ENCODE assay signal across 23 cellular contexts in the genomic region with DNA sequence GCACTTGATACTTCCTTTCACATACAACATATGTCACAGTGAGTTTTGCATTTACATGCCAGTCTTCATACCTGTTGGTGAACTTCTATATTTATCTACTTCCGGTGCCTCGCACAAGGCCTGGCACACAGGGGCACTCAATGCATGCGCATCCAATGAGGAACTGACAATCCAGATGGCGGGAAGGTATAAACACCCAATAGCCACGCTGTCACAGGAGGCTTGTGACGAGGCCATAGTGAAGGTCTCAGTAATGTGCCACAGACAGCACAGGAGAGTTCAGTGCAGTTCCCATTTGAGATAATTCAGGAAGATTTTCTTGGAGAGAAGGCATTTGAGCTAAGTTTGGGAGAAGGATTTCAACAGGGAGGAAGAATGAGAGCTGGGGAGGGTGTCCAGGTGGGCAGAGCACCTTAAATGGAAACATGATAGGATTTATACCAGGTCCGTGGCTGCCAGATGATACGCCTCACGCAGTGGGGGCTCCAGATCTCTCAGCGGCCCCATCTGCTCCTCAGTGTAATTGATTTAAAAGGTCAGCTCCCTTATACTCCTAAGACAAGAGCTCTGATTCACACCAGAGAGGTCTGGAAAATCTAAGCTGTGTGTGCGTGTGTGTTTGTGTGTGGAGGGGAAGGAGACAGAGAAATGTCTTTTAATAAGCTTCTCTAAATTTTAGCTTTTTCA.
DNase-seq lines count a peak whose midpoint lies in the region; FAIRE-seq and TF ChIP-seq lines count a peak whose summit lies in the region.
"Had no signal": no experiment of that assay in that cellular context is flagged by ENCODE, and none has a peak within 500 bp of the region (broad histone marks: within the 10 kb centered on the region; RNA-seq: fewer than 3 reads in every experiment).

No MANE protein-coding gene starts in this region.

- TF ChIP-seq CTCF in H1 (IDR thresholded peaks at IDR 0.05; ENCODE audit: control extremely low read depth in 1 of 3, insufficient read depth in 1 of 3, low read depth in 1 of 3, low read length in 3 of 3) (no peak), GM13976 (IDR thresholded peaks at IDR 0.05; ENCODE audit: borderline replicate concordance, control extremely low read depth, extremely low read depth, insufficient read depth, missing control alignments) (no peak)

- H3K27me3 ChIP-seq in H1 (replicated peaks in 1 of 4; ENCODE audit: control insufficient read depth in 3 of 4, extremely low read depth in 1 of 4, insufficient read depth in 3 of 4, low read length in 3 of 4): no peaks in the 10 kb centered on the region
- H3K27me3 ChIP-seq: SJCRH30 had no signal

- H3K79me2 ChIP-seq in H1 (ENCODE audit: control insufficient read depth in 1 of 2, insufficient read depth in 2 of 2, low read length in 2 of 2): no peaks in the 10 kb centered on the region

- WGBS in H1 (ENCODE audit: extremely low coverage in 1 of 2, insufficient coverage in 1 of 2, insufficient read length in 1 of 2, insufficient replicate concordance in 2 of 2, low coverage in 1 of 2, low lambda C conversion rate in 2 of 2, missing lambda C conversion rate in 1 of 2), 2 experiments: 93% methylated on average over 11 of the region's 11 CpGs; no CpG with 5 or more reads in 1 of the 2 experiments

- TF ChIP-seq RAD21 in H1 (IDR thresholded peaks at IDR 0.05 in 1 of 2, conservative IDR thresholded peaks at IDR 0.05 in 1 of 2; ENCODE audit: low read depth in 2 of 2, low read length in 2 of 2): no peak

- H3K79me1 ChIP-seq in H1 (ENCODE audit: low read depth, low read length): peaks cover 3% of the 10 kb centered on the region; the same call in 1 of the 2 replicates

- H3K4me2 ChIP-seq in H1 (ENCODE audit: insufficient read depth in 1 of 2, low read depth in 2 of 2, low read length in 2 of 2): no peak overlapping the region

- no peak overlapping the region for H4K91ac ChIP-seq in H1 (replicated peaks; ENCODE audit: insufficient read length, low read length)

- in situ Hi-C loops in GM13976 (cut with MboI; ENCODE audit: low sequenced_read_pairs, unreplicated experiment): no loop called here

- no peak overlapping the region for H4K5ac ChIP-seq in H1 (ENCODE audit: insufficient read length, low read depth, low read length)

- H3K27ac ChIP-seq in H1 (ENCODE audit: low read depth, low read length): no peak overlapping the region
- H3K27ac ChIP-seq: SJCRH30 had no signal

- POLR2A ChIA-PET in H1 (lab: Charles Lee; ENCODE audit: partially characterized antibody): interaction anchor here (1.3 kb wide), 1 partner anchor 16 kb away, joined by 3 read pairs; no protein-coding TSS in a partner anchor

- H3K18ac ChIP-seq in H1 (ENCODE audit: extremely low read depth, low read length): no peak overlapping the region

- no peak overlapping the region for H3K14ac ChIP-seq in H1 (ENCODE audit: insufficient read length)

- no peaks in the 10 kb centered on the region for H3K9me3 ChIP-seq in H1 (ENCODE audit: insufficient read depth in 2 of 2, low read depth in 1 of 2, low read length in 1 of 2)
- H3K9me3 ChIP-seq: MG63, SJCRH30 had no signal

- H3K4me1 ChIP-seq in H1 (replicated peaks in 1 of 4; ENCODE audit: control insufficient read depth in 3 of 4, insufficient read depth in 4 of 4, low read length in 3 of 4): peaks cover 2 to 12% (median 4%) of the 10 kb centered on the region in 4 experiments; a peak in 5 of 7 replicates
- H3K4me1 ChIP-seq: SJCRH30 had no signal

- no peak overlapping the region for H4K8ac ChIP-seq in H1 (ENCODE audit: extremely low read depth, insufficient read depth, low read length)

- no peaks in the 10 kb centered on the region for H4K20me1 ChIP-seq in H1 (replicated peaks in 1 of 2; ENCODE audit: control insufficient read depth in 1 of 2, insufficient read depth in 2 of 2, low read length in 2 of 2)

- no peak overlapping the region for H3K9ac ChIP-seq in H1 (replicated peaks in 1 of 4; ENCODE audit: extremely low read depth in 1 of 4, low read depth in 3 of 4, low read length in 3 of 4)

- DNase-seq in D341Med (ENCODE audit: low spot score) (peak; percentile 53), DMS 273 treated with DMSO at 0.1 percent for 48 hours (lab: John Stamatoyannopoulos, UW) (peak; percentile 95), NCI-H69 (lab: John Stamatoyannopoulos, UW) (peak; percentile 94), H1 (ENCODE audit: low read depth in 1 of 2, low spot score in 2 of 2) (no peak), NCI-H1436 treated with DMSO at 0.1 percent for 48 hours (lab: John Stamatoyannopoulos, UW) (no peak), globus pallidus (ENCODE audit: low spot score) (no peak), GM13976 (ENCODE audit: low spot score) (no peak), inferior parietal cortex (ENCODE audit: extremely low spot score) (no peak)
- DNase-seq: CD4-positive, CD25-positive, alpha-beta regulatory T cell; DMS153; H7; HFFc6; Kasumi-1; MG63; NCI-H1436; NCI-H1930; NCI-H446 treated with DMSO at 0.1 percent for 48 hours; NCI-H748 treated with DMSO at 0.1 percent for 48 hours; SJCRH30; T-helper 1 cell had no signal

- H3K56ac ChIP-seq in H1 (replicated peaks; ENCODE audit: insufficient read length, low read depth, low read length): no peak overlapping the region

- no peak overlapping the region for H3K4me3 ChIP-seq in H1 (ENCODE audit: extremely low read depth in 1 of 4, insufficient read depth in 2 of 4, low read depth in 3 of 4, low read length in 4 of 4)
- H3K4me3 ChIP-seq: MG63, SJCRH30 had no signal

- H3K4ac ChIP-seq in H1 (replicated peaks; ENCODE audit: insufficient read length, low read depth, low read length): no peak overlapping the region

- H2BK20ac ChIP-seq in H1 (ENCODE audit: low read length): no peak overlapping the region

- no peak overlapping the region for H2BK15ac ChIP-seq in H1 (ENCODE audit: low read length)

- TF ChIP-seq POLR2A in H1 (IDR thresholded peaks at IDR 0.05; ENCODE audit: control extremely low read depth in 1 of 2, low read depth in 2 of 2, low read length in 2 of 2): no peak

- H3K36me3 ChIP-seq in H1 (ENCODE audit: control insufficient read depth in 2 of 4, insufficient read depth in 4 of 4, low read length in 3 of 4): no peaks in the 10 kb centered on the region
- H3K36me3 ChIP-seq: MG63, SJCRH30 had no signal

- no peak overlapping the region for H2AK5ac ChIP-seq in H1 (ENCODE audit: low read depth, low read length)

- H2BK120ac ChIP-seq in H1 (replicated peaks; ENCODE audit: low read depth, low read length): no peak overlapping the region

- no peaks in the 10 kb centered on the region for H3K23me2 ChIP-seq in H1 (ENCODE audit: low read depth, low read length)

- no peak overlapping the region for H2BK5ac ChIP-seq in H1 (ENCODE audit: low read depth, low read length)

- no peak overlapping the region for H3K23ac ChIP-seq in H1 (ENCODE audit: insufficient read length)

- no peak for FAIRE-seq in H1 (lab: Jason Lieb, UNC)
- FAIRE-seq: G401.6, GM19239, RCC 7860 had no signal

- CTCF ChIA-PET in H1 (lab: Charles Lee; ENCODE audit: partially characterized antibody): interaction anchor here (0.5 to 2.8 kb wide), 10 partner anchors 10 to 807 kb away, joined by 3 to 12 read pairs (median 4); no protein-coding TSS in a partner anchor

- no peak overlapping the region for H2AFZ ChIP-seq in H1 (ENCODE audit: low read length)

- no peak for TF ChIP-seq EP300 in H1 (IDR thresholded peaks at IDR 0.05; ENCODE audit: borderline replicate concordance in 1 of 2, low read depth in 2 of 2, low read length in 2 of 2)

- no peak overlapping the region for H2BK12ac ChIP-seq in H1 (ENCODE audit: low read depth, low read length)

TF ChIP-seq in H1, 55 proteins besides CTCF, POLR2A, EP300 and RAD21:
- no peak for TF ChIP-seq SP4 (IDR thresholded peaks at IDR 0.05; ENCODE audit: low read length)
- no peak for TF ChIP-seq GTF2F1 (IDR thresholded peaks at IDR 0.05; ENCODE audit: borderline replicate concordance, low read depth, low read length)
- TF ChIP-seq, protein P1, sequence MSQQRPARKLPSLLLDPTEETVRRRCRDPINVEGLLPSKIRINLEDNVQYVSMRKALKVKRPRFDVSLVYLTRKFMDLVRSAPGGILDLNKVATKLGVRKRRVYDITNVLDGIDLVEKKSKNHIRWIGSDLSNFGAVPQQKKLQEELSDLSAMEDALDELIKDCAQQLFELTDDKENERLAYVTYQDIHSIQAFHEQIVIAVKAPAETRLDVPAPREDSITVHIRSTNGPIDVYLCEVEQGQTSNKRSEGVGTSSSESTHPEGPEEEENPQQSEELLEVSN (IDR thresholded peaks at IDR 0.05): peak; percentile 67; the same call in 1 of the 2 replicates

Comparison
In these comparisons a context has a peak if more than half of its experiments do, and no peak if none do; other contexts are left out.
1. DNase-seq: peak in D341Med (single experiment), DMS 273 treated with DMSO at 0.1 percent for 48 hours (single experiment) and NCI-H69 (single experiment); none in H1 (0 of 2), NCI-H1436 treated with DMSO at 0.1 percent for 48 hours (single experiment), globus pallidus (single experiment), GM13976 (single experiment) and inferior parietal cortex (single experiment).